Comparison of ENCODE assay signal across 8 cellular contexts in genomic region chr11:66479741-66480115, GRCh38.
A peak's percentile ranks its signal among the peaks of the same experiment; 100 is the strongest.
DNase-seq lines count a peak whose midpoint lies in the region; ATAC-seq and TF ChIP-seq lines count a peak whose summit lies in the region.

No MANE protein-coding gene starts in this region.

- POLR2A ChIA-PET in AG04449 (lab: Yijun Ruan, JAX), result interaction anchor here (0.9 to 1.7 kb wide), 9 partner anchors 9 to 198 kb away, joined by 3 to 9 read pairs (median 5); partner anchors contain the start of genes BBS1, PELI3 and RBM4B

- no peaks in the 10 kb centered on the region for H3K27me3 ChIP-seq in mucosa of rectum (ENCODE audit: control insufficient read depth in 2 of 2, insufficient read depth in 2 of 2, low read length in 2 of 2)

- H3K36me3 ChIP-seq in mucosa of rectum (ENCODE audit: control insufficient read depth in 2 of 2, insufficient read depth in 2 of 2, low read length in 2 of 2), result peaks cover 7 to 8% of the 10 kb centered on the region in 2 donors

- H3K9me3 ChIP-seq in mucosa of rectum (ENCODE audit: control insufficient read depth in 2 of 2, low read length in 2 of 2), result no peaks in the 10 kb centered on the region

- H3K4me3 ChIP-seq in AG04449 (ENCODE audit: low read depth, low read length), result peak overlapping the region; percentile 86
- peak overlapping the region; percentile 84 for H3K4me3 ChIP-seq in coronary artery
- H3K4me3 ChIP-seq in mucosa of rectum (ENCODE audit: low read length in 2 of 2), result peak overlapping the region; percentile 75 to 88

- peaks cover 11% of the 10 kb centered on the region in 2 donors for H3K4me1 ChIP-seq in mucosa of rectum (ENCODE audit: control insufficient read depth in 2 of 2, insufficient read depth in 2 of 2, low read length in 2 of 2)

- no peak for DNase-seq in AG04449 (ENCODE audit: low read depth, low spot score)
- peak; percentile 91 for DNase-seq in NCI-H2171 treated with DMSO at 0.1 percent for 48 hours (lab: John Stamatoyannopoulos, UW)
- peak; percentile 82 for DNase-seq in coronary artery (ENCODE audit: low spot score)
- DNase-seq in hippocampal formation (lab: John Stamatoyannopoulos, UW), result no peak
- no peak for DNase-seq in inferior parietal cortex (ENCODE audit: extremely low spot score)
- no peak for DNase-seq in AG08396 (ENCODE audit: low spot score)

- no peak for TF ChIP-seq CTCF in AG04449 (IDR thresholded peaks at IDR 0.05; ENCODE audit: insufficient read depth, low read length, missing control alignments)
- no peak for TF ChIP-seq CTCF in coronary artery (IDR thresholded peaks at IDR 0.05)

- ATAC-seq in GM19397 (IDR thresholded peaks at IDR 0.05; ENCODE audit: unreplicated experiment), result peak; percentile 5

- CTCF ChIA-PET in AG04449 (lab: Yijun Ruan, JAX), result interaction anchor here (0.6 to 5.8 kb wide), 8 partner anchors 11 to 199 kb away, joined by 3 to 66 read pairs (median 6); partner anchors contain the start of gene PELI3

- H3K27ac ChIP-seq in coronary artery (peak overlapping the region; percentile 88 to 93), mucosa of rectum (ENCODE audit: low read depth in 2 of 2, low read length in 2 of 2) (peak overlapping the region; percentile 94 to 96)

- peak overlapping the region; percentile 93 to 94 for H3K9ac ChIP-seq in mucosa of rectum (ENCODE audit: low read depth in 1 of 2, low read length in 2 of 2)

Comparison
In these comparisons a context has a peak if more than half of its experiments do, and no peak if none do; other contexts are left out.
1. DNase-seq: peak in NCI-H2171 treated with DMSO at 0.1 percent for 48 hours (single experiment) and coronary artery (single experiment); none in AG04449 (single experiment), hippocampal formation (0 of 2), inferior parietal cortex (single experiment) and AG08396 (single experiment).
2. Peak in every context shown above with its lines, with median percentiles within 50 percentile points of each other: H3K4me3 ChIP-seq.